ENCODE assay signal across 8 cellular contexts in the genomic region with DNA sequence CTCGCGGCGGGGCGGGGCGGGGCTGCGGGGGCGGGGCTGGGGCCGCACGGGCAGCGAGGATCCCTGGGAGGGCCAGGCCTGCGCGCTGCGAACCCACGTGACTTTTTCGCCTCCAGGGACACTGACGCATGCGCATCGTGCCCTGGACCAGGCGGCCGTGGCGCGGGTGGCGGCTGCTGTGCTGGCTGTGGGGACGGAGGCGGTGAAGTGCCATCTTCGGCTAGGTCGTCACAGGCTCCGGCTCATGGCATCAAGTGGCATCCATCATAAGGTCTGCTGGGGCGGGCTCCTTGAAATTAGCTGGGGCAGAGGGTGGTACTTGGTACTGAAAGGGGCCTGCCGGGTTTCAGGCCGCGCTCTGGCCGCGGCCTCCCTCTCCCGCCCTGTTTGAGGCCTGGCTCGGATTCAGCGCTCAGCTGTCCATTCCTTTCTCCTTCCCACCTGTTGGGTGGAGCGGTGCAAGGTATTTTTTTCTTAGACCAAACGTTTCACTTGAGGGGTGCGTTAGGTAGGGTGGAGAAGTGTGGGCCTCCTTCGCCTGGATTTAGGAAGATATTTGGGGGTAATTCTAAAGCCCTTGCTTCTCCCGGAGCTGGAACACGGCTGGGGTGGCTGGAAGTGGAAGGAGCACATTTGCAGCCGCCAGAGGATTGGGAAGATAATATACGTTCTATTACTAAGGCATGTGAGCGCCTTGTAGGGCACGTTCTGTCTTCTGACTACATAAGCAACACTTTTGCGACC. TPM values are rescaled to one million over a fixed set of nuclear protein-coding genes. Genes with fewer than 3 reads are reported as not detected.
A peak's percentile ranks its signal among the peaks of the same experiment; 100 is the strongest.
DNase-seq lines count a peak whose midpoint lies in the region; ATAC-seq and TF ChIP-seq lines count a peak whose summit lies in the region.

A gene with protein sequence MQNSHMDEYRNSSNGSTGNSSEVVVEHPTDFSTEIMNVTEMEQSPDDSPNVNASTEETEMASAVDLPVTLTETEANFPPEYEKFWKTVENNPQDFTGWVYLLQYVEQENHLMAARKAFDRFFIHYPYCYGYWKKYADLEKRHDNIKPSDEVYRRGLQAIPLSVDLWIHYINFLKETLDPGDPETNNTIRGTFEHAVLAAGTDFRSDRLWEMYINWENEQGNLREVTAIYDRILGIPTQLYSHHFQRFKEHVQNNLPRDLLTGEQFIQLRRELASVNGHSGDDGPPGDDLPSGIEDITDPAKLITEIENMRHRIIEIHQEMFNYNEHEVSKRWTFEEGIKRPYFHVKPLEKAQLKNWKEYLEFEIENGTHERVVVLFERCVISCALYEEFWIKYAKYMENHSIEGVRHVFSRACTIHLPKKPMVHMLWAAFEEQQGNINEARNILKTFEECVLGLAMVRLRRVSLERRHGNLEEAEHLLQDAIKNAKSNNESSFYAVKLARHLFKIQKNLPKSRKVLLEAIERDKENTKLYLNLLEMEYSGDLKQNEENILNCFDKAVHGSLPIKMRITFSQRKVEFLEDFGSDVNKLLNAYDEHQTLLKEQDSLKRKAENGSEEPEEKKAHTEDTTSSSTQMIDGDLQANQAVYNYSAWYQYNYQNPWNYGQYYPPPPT (plus strand): TSS at position 138 of the 744 bp plus-strand sequence. CDS start 11,124 bp downstream, outside the sequence.

- H3K4me3 ChIP-seq in BLaER1 treated with 17β-estradiol and CSF1 and Interleukin-3, amounts not matched to agents 10 nM and 100 nM: peak within 1 kb of the TSS; percentile 75 to 93 (median 88)
- peak within 1 kb of the TSS; percentile 80 for H3K4me3 ChIP-seq in coronary artery

- H3K9me3 ChIP-seq in BLaER1 treated with 17β-estradiol and CSF1 and Interleukin-3, amounts not matched to agents 10 nM and 100 nM (replicated peaks in 1 of 11): peaks cover 0 to 12% (median 0%) of the 10 kb centered on the region in 11 experiments; a peak in 7 of 22 replicates

- no peaks in the 10 kb centered on the region for H3K27me3 ChIP-seq in BLaER1 treated with 17β-estradiol and CSF1 and Interleukin-3, amounts not matched to agents 10 nM and 100 nM

- H3K9me3 Mint-ChIP-seq in activated CD4-positive, alpha-beta T cell treated with anti-CD3 and anti-CD28 coated beads, Interleukin-2, amount 10 ng/mL, durations not matched to agents 7 days and 5 days: no peaks in the 10 kb centered on the region

- H3K27ac Mint-ChIP-seq in activated CD4-positive, alpha-beta T cell treated with anti-CD3 and anti-CD28 coated beads, Interleukin-2, amount 10 ng/mL, durations not matched to agents 7 days and 5 days: peak within 1 kb of the TSS; percentile 96

- TF ChIP-seq CTCF in coronary artery (IDR thresholded peaks at IDR 0.05): no peak

- peak within 1 kb of the TSS; percentile 80 to 94 (median 84) for H3K4me2 ChIP-seq in BLaER1 treated with 17β-estradiol and CSF1 and Interleukin-3, amounts not matched to agents 10 nM and 100 nM

- POLR2A ChIA-PET in activated CD4-positive, alpha-beta T cell treated with anti-CD3 and anti-CD28 coated beads, Interleukin-2, amount 10 ng/mL, durations not matched to agents 7 days and 5 days (lab: Charles Lee): interaction anchor here (0.5 kb wide), 1 partner anchor 44 kb away, joined by 3 read pairs; no protein-coding TSS in a partner anchor

- peaks cover 0 to 27% (median 8%) of the 10 kb centered on the region in 11 experiments; a peak in 10 of 22 replicates for H3K36me3 ChIP-seq in BLaER1 treated with 17β-estradiol and CSF1 and Interleukin-3, amounts not matched to agents 10 nM and 100 nM

- CTCF ChIA-PET in activated CD4-positive, alpha-beta T cell treated with anti-CD3 and anti-CD28 coated beads, Interleukin-2, amount 10 ng/mL, durations not matched to agents 7 days and 5 days (lab: Charles Lee): no interaction called here

- H3K4me1 ChIP-seq in BLaER1 treated with 17β-estradiol and CSF1 and Interleukin-3, amounts not matched to agents 10 nM and 100 nM: peaks cover 12 to 46% (median 23%) of the 10 kb centered on the region in 10 experiments; a peak in 19 of 20 replicates

- DNase-seq in NCI-H526 (lab: John Stamatoyannopoulos, UW) (peak; percentile 82 to 96), coronary artery (ENCODE audit: low spot score) (peak; percentile 97), left colon (peak; percentile 94 to 96)
- peak; percentile 95 for DNase-seq in activated CD4-positive, alpha-beta T cell treated with anti-CD3 and anti-CD28 coated beads, Interleukin-2, amount 10 ng/mL, durations not matched to agents 7 days and 5 days
- peak; percentile 94 for DNase-seq in stimulated activated CD4-positive, alpha-beta T cell treated with anti-CD3 and anti-CD28 coated beads, Interleukin-1b, Interleukin-23, amount 100 ng/mL, for 4 hours (ENCODE audit: low read depth in 2 of 2)

- ATAC-seq in GM19328 (IDR thresholded peaks at IDR 0.05; ENCODE audit: unreplicated experiment): peak; percentile 93
- ATAC-seq in HG03469 (IDR thresholded peaks at IDR 0.05; ENCODE audit: unreplicated experiment): peak; percentile 94
- peak; percentile 94 for ATAC-seq in left colon

- peak within 1 kb of the TSS; percentile 98 for H3K4me3 Mint-ChIP-seq in activated CD4-positive, alpha-beta T cell treated with anti-CD3 and anti-CD28 coated beads, Interleukin-2, amount 10 ng/mL, durations not matched to agents 7 days and 5 days

- H3K27ac ChIP-seq in BLaER1 treated with 17β-estradiol and CSF1 and Interleukin-3, amounts not matched to agents 10 nM and 100 nM: peak within 1 kb of the TSS; percentile 68 to 89 (median 81)
- peak within 1 kb of the TSS; percentile 73 to 87 for H3K27ac ChIP-seq in coronary artery

- intact Hi-C loops in left colon (cut with DNase I, micrococcal nuclease): loop anchor here in 1 of 2 donors (10.0 kb wide), 1 partner anchor 119 kb away; a partner anchor contains a TSS

- no peaks in the 10 kb centered on the region for H3K27me3 Mint-ChIP-seq in activated CD4-positive, alpha-beta T cell treated with anti-CD3 and anti-CD28 coated beads, Interleukin-2, amount 10 ng/mL, durations not matched to agents 7 days and 5 days

- H3K36me3 Mint-ChIP-seq in activated CD4-positive, alpha-beta T cell treated with anti-CD3 and anti-CD28 coated beads, Interleukin-2, amount 10 ng/mL, durations not matched to agents 7 days and 5 days (ENCODE audit: low read depth): peaks cover 16% of the 10 kb centered on the region

- peaks cover 52% of the 10 kb centered on the region for H3K4me1 Mint-ChIP-seq in activated CD4-positive, alpha-beta T cell treated with anti-CD3 and anti-CD28 coated beads, Interleukin-2, amount 10 ng/mL, durations not matched to agents 7 days and 5 days

- peaks cover 25 to 51% (median 44%) of the 10 kb centered on the region in 11 experiments; a peak in 20 of 22 replicates for H4K20me1 ChIP-seq in BLaER1 treated with 17β-estradiol and CSF1 and Interleukin-3, amounts not matched to agents 10 nM and 100 nM

- H3K9ac ChIP-seq in BLaER1 treated with 17β-estradiol and CSF1 and Interleukin-3, amounts not matched to agents 10 nM and 100 nM: peak within 1 kb of the TSS; percentile 82 to 94 (median 89)

RNA-seq across cellular contexts. Expression of the gene that starts here (rescaled TPM):
- 10 to 100 TPM; 37.8 to 38.6 TPM for total RNA-seq in activated CD4-positive, alpha-beta T cell treated with anti-CD3 and anti-CD28 coated beads, Interleukin-2, amount 10 ng/mL, durations not matched to agents 7 days and 5 days
- total RNA-seq in left colon: 10 to 100 TPM; 24.4 to 27.0 TPM

Comparison
In these comparisons a context has a peak if more than half of its experiments do, and no peak if none do; other contexts are left out.
1. Peak in every context shown above with its lines: DNase-seq, ATAC-seq, H3K4me3 ChIP-seq and H3K27ac ChIP-seq.